Comparison of ENCODE assay signal across 5 cellular contexts in the genomic region with DNA sequence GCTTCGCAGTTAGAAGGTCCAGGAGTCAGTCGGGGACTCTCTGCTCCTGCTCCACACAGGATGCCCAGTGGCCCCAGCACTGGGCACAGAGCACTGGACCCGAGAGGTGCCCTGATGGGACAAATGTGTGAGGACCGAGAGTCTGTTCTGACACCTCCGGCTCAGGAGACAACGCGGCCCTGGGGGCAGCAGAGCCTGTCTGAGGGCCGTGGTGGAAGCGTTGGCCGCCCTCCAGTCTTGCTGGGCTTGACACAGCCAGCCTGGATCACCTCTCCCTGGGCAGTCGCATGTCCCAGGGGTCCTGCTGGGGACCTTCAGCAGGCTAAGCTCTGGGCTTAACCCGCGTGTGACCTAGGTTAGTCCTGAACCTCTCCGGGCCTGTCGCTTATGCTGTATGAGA.
"Had no signal": no experiment of that assay in that cellular context is flagged by ENCODE, and none has a peak within 500 bp of the region (broad histone marks: within the 10 kb centered on the region; RNA-seq: fewer than 3 reads in every experiment).

No MANE protein-coding gene starts in this region.

- H3K27ac ChIP-seq: breast epithelium, transverse colon, VCaP had no signal

- H3K4me3 ChIP-seq: breast epithelium, transverse colon had no signal

- H3K4me3 Mint-ChIP-seq: activated CD8-positive, alpha-beta T cell treated with anti-CD3 and anti-CD28 coated beads, Interleukin-2, amount 10 ng/mL, durations not matched to agents 7 days and 5 days had no signal

- H3K9me3 ChIP-seq: breast epithelium, transverse colon had no signal

- H3K27me3 ChIP-seq: breast epithelium, transverse colon had no signal

- H3K36me3 ChIP-seq: breast epithelium, transverse colon had no signal

- H3K27ac Mint-ChIP-seq: activated CD8-positive, alpha-beta T cell treated with anti-CD3 and anti-CD28 coated beads, Interleukin-2, amount 10 ng/mL, durations not matched to agents 7 days and 5 days had no signal

- H3K4me1 ChIP-seq: breast epithelium had no signal

- FAIRE-seq: small intestine had no signal
